ENCODE assay signal across 16 cellular contexts in the genomic region with DNA sequence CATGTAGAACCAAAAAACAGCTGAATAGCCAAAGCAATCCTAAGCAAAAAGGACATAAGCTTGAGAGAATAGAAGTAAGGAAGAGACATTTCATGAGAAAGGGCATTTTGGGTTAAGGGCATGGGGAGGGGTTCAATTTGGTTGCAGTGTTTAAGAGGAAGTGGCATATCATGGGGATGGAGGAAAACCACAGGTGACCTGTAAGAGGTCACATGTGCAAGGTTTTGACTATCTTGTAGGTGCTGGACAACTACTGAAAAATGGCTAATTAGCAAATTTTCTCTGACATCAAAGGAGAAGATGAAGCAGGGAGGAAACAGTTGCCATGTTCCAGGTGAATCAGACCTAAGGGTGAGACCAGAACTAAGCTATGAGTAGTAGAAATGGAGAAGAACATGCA. TPM values are rescaled to one million over a fixed set of nuclear protein-coding genes. Genes with fewer than 3 reads are reported as not detected.
A peak's percentile ranks its signal among the peaks of the same experiment; 100 is the strongest.
DNase-seq lines count a peak whose midpoint lies in the region; ATAC-seq, FAIRE-seq and TF ChIP-seq lines count a peak whose summit lies in the region.
"Had no signal": no experiment of that assay in that cellular context is flagged by ENCODE, and none has a peak within 500 bp of the region (broad histone marks: within the 10 kb centered on the region; RNA-seq: fewer than 3 reads in every experiment).

No MANE protein-coding gene starts in this region.

- H3K4ac ChIP-seq in H1 (replicated peaks; ENCODE audit: insufficient read length, low read depth, low read length) = no peak overlapping the region

- no peak for TF ChIP-seq EP300 in H1 (IDR thresholded peaks at IDR 0.05; ENCODE audit: borderline replicate concordance in 1 of 2, low read depth in 2 of 2, low read length in 2 of 2)

- H3K4me2 ChIP-seq in Loucy (ENCODE audit: low read depth, low read length, poor library complexity, severe bottlenecking) (peak overlapping the region; percentile 45), H1 (ENCODE audit: insufficient read depth in 1 of 2, low read depth in 2 of 2, low read length in 2 of 2) (no peak overlapping the region)

- H2BK120ac ChIP-seq in H1 (replicated peaks; ENCODE audit: low read depth, low read length) = no peak overlapping the region

- FAIRE-seq in GM12891 (lab: Jason Lieb, UNC) (no peak), H1 (lab: Jason Lieb, UNC) (no peak)
- FAIRE-seq: HepG2 had no signal

- H3K4me1 ChIP-seq in Loucy (ENCODE audit: insufficient read depth, low read length, poor library complexity, severe bottlenecking) (peaks cover 46% of the 10 kb centered on the region), H1 (replicated peaks in 1 of 4; ENCODE audit: control insufficient read depth in 3 of 4, insufficient read depth in 4 of 4, low read length in 3 of 4) (peaks cover 0 to 9% (median 5%) of the 10 kb centered on the region in 4 experiments; a peak in 6 of 7 replicates), thyroid gland (no peaks in the 10 kb centered on the region), upper lobe of right lung (no peaks in the 10 kb centered on the region)

- H3K36me3 ChIP-seq in Loucy (ENCODE audit: insufficient read depth, low read length) (no peaks in the 10 kb centered on the region), H1 (ENCODE audit: control insufficient read depth in 2 of 4, insufficient read depth in 4 of 4, low read length in 3 of 4) (no peaks in the 10 kb centered on the region), thyroid gland (no peaks in the 10 kb centered on the region), upper lobe of right lung (no peaks in the 10 kb centered on the region)
- H3K36me3 ChIP-seq: BLaER1 treated with 17β-estradiol and CSF1 and Interleukin-3, amounts not matched to agents 10 nM and 100 nM had no signal

- no peak overlapping the region for H3K23ac ChIP-seq in H1 (ENCODE audit: insufficient read length)

- peak overlapping the region; percentile 2 for H3K4me3 ChIP-seq in Loucy (ENCODE audit: low read length, poor library complexity, severe bottlenecking)
- no peak overlapping the region for H3K4me3 ChIP-seq in H1 (ENCODE audit: extremely low read depth in 1 of 4, insufficient read depth in 2 of 4, low read depth in 3 of 4, low read length in 4 of 4)
- H3K4me3 ChIP-seq in thyroid gland (replicated peaks in 1 of 3) = no peak overlapping the region
- no peak overlapping the region for H3K4me3 ChIP-seq in upper lobe of right lung
- H3K4me3 ChIP-seq: BLaER1 treated with 17β-estradiol and CSF1 and Interleukin-3, amounts not matched to agents 10 nM and 100 nM had no signal

- H4K20me1 ChIP-seq in Loucy (ENCODE audit: insufficient read depth, low read length, poor library complexity, severe bottlenecking) = no peaks in the 10 kb centered on the region
- H4K20me1 ChIP-seq in H1 (replicated peaks in 1 of 2; ENCODE audit: control insufficient read depth in 1 of 2, insufficient read depth in 2 of 2, low read length in 2 of 2) = no peaks in the 10 kb centered on the region
- H4K20me1 ChIP-seq: BLaER1 treated with 17β-estradiol and CSF1 and Interleukin-3, amounts not matched to agents 10 nM and 100 nM had no signal

- H3K27ac ChIP-seq in H1 (ENCODE audit: low read depth, low read length) = no peak overlapping the region
- no peak overlapping the region for H3K27ac ChIP-seq in thyroid gland
- H3K27ac ChIP-seq in upper lobe of right lung = no peak overlapping the region
- H3K27ac ChIP-seq: BLaER1 treated with 17β-estradiol and CSF1 and Interleukin-3, amounts not matched to agents 10 nM and 100 nM had no signal

- no peaks in the 10 kb centered on the region for H3F3A ChIP-seq in Loucy (ENCODE audit: low read depth)

- no peak overlapping the region for H2BK15ac ChIP-seq in H1 (ENCODE audit: low read length)

- no peak for TF ChIP-seq CTCF in Loucy (conservative IDR thresholded peaks at IDR 0.05; ENCODE audit: low read length)
- no peak for TF ChIP-seq CTCF in H1 (IDR thresholded peaks at IDR 0.05; ENCODE audit: control extremely low read depth in 1 of 3, insufficient read depth in 1 of 3, low read depth in 1 of 3, low read length in 3 of 3)
- TF ChIP-seq CTCF in thyroid gland (IDR thresholded peaks at IDR 0.05) = no peak
- no peak for TF ChIP-seq CTCF in upper lobe of right lung (IDR thresholded peaks at IDR 0.05)

- no peaks in the 10 kb centered on the region for H3K23me2 ChIP-seq in H1 (ENCODE audit: low read depth, low read length)

- no peak overlapping the region for H3K9ac ChIP-seq in Loucy (ENCODE audit: low read depth, low read length, poor library complexity, severe bottlenecking)
- H3K9ac ChIP-seq in H1 (replicated peaks in 1 of 4; ENCODE audit: extremely low read depth in 1 of 4, low read depth in 3 of 4, low read length in 3 of 4) = no peak overlapping the region
- H3K9ac ChIP-seq: BLaER1 treated with 17β-estradiol and CSF1 and Interleukin-3, amounts not matched to agents 10 nM and 100 nM had no signal

- H4K8ac ChIP-seq in H1 (ENCODE audit: extremely low read depth, insufficient read depth, low read length) = no peak overlapping the region

- H4K91ac ChIP-seq in H1 (replicated peaks; ENCODE audit: insufficient read length, low read length) = no peak overlapping the region

- no peaks in the 10 kb centered on the region for H3K79me1 ChIP-seq in H1 (ENCODE audit: low read depth, low read length)

- no peak overlapping the region for H2AK5ac ChIP-seq in H1 (ENCODE audit: low read depth, low read length)

- ATAC-seq in HG03135 (IDR thresholded peaks at IDR 0.05; ENCODE audit: unreplicated experiment) = no peak
- ATAC-seq in upper lobe of right lung = no peak
- ATAC-seq: CD8-positive, alpha-beta T cell; HepG2 had no signal

- TF ChIP-seq POLR2A in GM12891 (IDR thresholded peaks at IDR 0.05; ENCODE audit: low read depth, low read length) (no peak), H1 (IDR thresholded peaks at IDR 0.05; ENCODE audit: control extremely low read depth in 1 of 2, low read depth in 2 of 2, low read length in 2 of 2) (no peak), thyroid gland (IDR thresholded peaks at IDR 0.05) (no peak)

- CTCF ChIA-PET in H1 (lab: Charles Lee; ENCODE audit: partially characterized antibody) = interaction anchor here (0.7 to 1.3 kb wide), 6 partner anchors 8 to 176 kb away, joined by 3 to 4 read pairs (median 3); a partner anchor contains a TSS

- no peak overlapping the region for H3K56ac ChIP-seq in H1 (replicated peaks; ENCODE audit: insufficient read length, low read depth, low read length)

- DNase-seq in GM12891 (ENCODE audit: insufficient read length, low spot score) = no peak
- peak; percentile 85 for DNase-seq in RPMI8226
- DNase-seq in H1 (ENCODE audit: low read depth in 1 of 2, low spot score in 2 of 2) = no peak
- DNase-seq in thyroid gland = no peak
- DNase-seq in upper lobe of right lung = no peak
- DNase-seq in NCI-H510A (lab: John Stamatoyannopoulos, UW) = no peak
- DNase-seq: Calu3; CD8-positive, alpha-beta T cell; DMS79 treated with DMSO at 0.1 percent for 48 hours; GF-D8; GOT3; H9 had no signal

- no peak overlapping the region for H3K18ac ChIP-seq in H1 (ENCODE audit: extremely low read depth, low read length)

- H3K14ac ChIP-seq in H1 (ENCODE audit: insufficient read length) = no peak overlapping the region

- no peaks in the 10 kb centered on the region for H3K9me3 ChIP-seq in Loucy (ENCODE audit: insufficient read depth, low read depth, low read length)
- peaks cover 3 to 4% of the 10 kb centered on the region in 2 experiments; a peak in 1 of 4 replicates for H3K9me3 ChIP-seq in H1 (ENCODE audit: insufficient read depth in 2 of 2, low read depth in 1 of 2, low read length in 1 of 2)
- H3K9me3 ChIP-seq in thyroid gland = no peaks in the 10 kb centered on the region
- H3K9me3 ChIP-seq in upper lobe of right lung = no peaks in the 10 kb centered on the region

- intact Hi-C loops in thyroid gland (cut with DNase I) = no loop called here
- intact Hi-C loops in upper lobe of right lung (cut with DNase I) = no loop called here

- no peaks in the 10 kb centered on the region for H3K79me2 ChIP-seq in Loucy (ENCODE audit: insufficient read depth, low read length)
- H3K79me2 ChIP-seq in H1 (ENCODE audit: control insufficient read depth in 1 of 2, insufficient read depth in 2 of 2, low read length in 2 of 2) = no peaks in the 10 kb centered on the region

- no peak for TF ChIP-seq RAD21 in H1 (IDR thresholded peaks at IDR 0.05 in 1 of 2, conservative IDR thresholded peaks at IDR 0.05 in 1 of 2; ENCODE audit: low read depth in 2 of 2, low read length in 2 of 2)

- H3K27me3 ChIP-seq in Loucy (ENCODE audit: insufficient read depth, low read length, poor library complexity, severe bottlenecking) (no peaks in the 10 kb centered on the region), H1 (replicated peaks in 1 of 4; ENCODE audit: control insufficient read depth in 3 of 4, extremely low read depth in 1 of 4, insufficient read depth in 3 of 4, low read length in 3 of 4) (0 out of 7 replicates have a peak, but pooled peaks cover 0 to under 1% (median 0%) of the 10 kb centered on the region in 4 experiments), thyroid gland (no peaks in the 10 kb centered on the region), upper lobe of right lung (no peaks in the 10 kb centered on the region)
- H3K27me3 ChIP-seq: BLaER1 treated with 17β-estradiol and CSF1 and Interleukin-3, amounts not matched to agents 10 nM and 100 nM had no signal

- H2AFZ ChIP-seq in Loucy (ENCODE audit: low read length) = no peak overlapping the region
- no peak overlapping the region for H2AFZ ChIP-seq in H1 (ENCODE audit: low read length)

- no peak overlapping the region for H2BK20ac ChIP-seq in H1 (ENCODE audit: low read length)

- no peak overlapping the region for H4K5ac ChIP-seq in H1 (ENCODE audit: insufficient read length, low read depth, low read length)

- POLR2A ChIA-PET in H1 (lab: Charles Lee; ENCODE audit: partially characterized antibody) = interaction anchor here (0.6 kb wide), 1 partner anchor 887 kb away, joined by 3 read pairs; no protein-coding TSS in a partner anchor

- no peaks in the 10 kb centered on the region for H3K9me2 ChIP-seq in Loucy (replicated peaks; ENCODE audit: low read depth, low read length)

- H2BK12ac ChIP-seq in H1 (ENCODE audit: low read depth, low read length) = peak overlapping the region; percentile 14; the same call in 1 of the 2 replicates

- no peak overlapping the region for H2BK5ac ChIP-seq in H1 (ENCODE audit: low read depth, low read length)

TF ChIP-seq in H1, 55 proteins besides CTCF, POLR2A, EP300 and RAD21 (continues in another document):
- TF ChIP-seq POU5F1 (IDR thresholded peaks at IDR 0.05; ENCODE audit: low read depth, low read length) = no peak

RNA-seq across cellular contexts. Expression of a gene that starts 31.3 kb away (rescaled TPM):
- 0.37 TPM for polyA plus RNA-seq in GM12891 (2012; ENCODE audit: low read depth, missing spikeins)
- 70.3 and 73.6 TPM in 2 replicates for total RNA-seq in H1 (2021; fragmentation: NEBNext Ultra II Directional; extraction: Animal tissue kit (Norgen Biotek cat#: 25700))
- 27.5 and 33.6 TPM in 2 replicates for polyA plus RNA-seq in H1 (2011; rRNA removed)
- 31.7 TPM for polyA plus RNA-seq in H1 (2011; cell fraction: cytosol; rRNA removed)
- polyA plus RNA-seq in H1 (2011; cell fraction: nucleus; rRNA removed) = 72.5 TPM
- 31.8 to 40.7 TPM (median 40.1 TPM) in 4 replicates for polyA plus RNA-seq in H1 (2012, experiment 1 of 2)
- 4.2 TPM for polyA plus RNA-seq in H1 (2012, experiment 2 of 2)
- polyA plus RNA-seq in H1 (2013, experiment 1 of 2) = 68.4 TPM
- 76.5 TPM for polyA plus RNA-seq in H1 (2013, experiment 2 of 2)
- polyA minus RNA-seq in H1 (2011; rRNA and poly(A)+ RNA removed) = 186 and 264 TPM in 2 replicates
- polyA minus RNA-seq in H1 (2011; cell fraction: cytosol; rRNA and poly(A)+ RNA removed) = 54.3 TPM
- 152 TPM for polyA minus RNA-seq in H1 (2011; cell fraction: nucleus; rRNA and poly(A)+ RNA removed)
- 1 to 10 TPM in 3 of 4 donors, under 1 TPM in 1; 0.73 to 2.6 (median 1.4) TPM for total RNA-seq in thyroid gland
- 21.4 TPM for total RNA-seq in upper lobe of right lung
- total RNA-seq: CD8-positive, alpha-beta T cell had no signal
